ENCODE assay signal across 8 cellular contexts in the genomic region with DNA sequence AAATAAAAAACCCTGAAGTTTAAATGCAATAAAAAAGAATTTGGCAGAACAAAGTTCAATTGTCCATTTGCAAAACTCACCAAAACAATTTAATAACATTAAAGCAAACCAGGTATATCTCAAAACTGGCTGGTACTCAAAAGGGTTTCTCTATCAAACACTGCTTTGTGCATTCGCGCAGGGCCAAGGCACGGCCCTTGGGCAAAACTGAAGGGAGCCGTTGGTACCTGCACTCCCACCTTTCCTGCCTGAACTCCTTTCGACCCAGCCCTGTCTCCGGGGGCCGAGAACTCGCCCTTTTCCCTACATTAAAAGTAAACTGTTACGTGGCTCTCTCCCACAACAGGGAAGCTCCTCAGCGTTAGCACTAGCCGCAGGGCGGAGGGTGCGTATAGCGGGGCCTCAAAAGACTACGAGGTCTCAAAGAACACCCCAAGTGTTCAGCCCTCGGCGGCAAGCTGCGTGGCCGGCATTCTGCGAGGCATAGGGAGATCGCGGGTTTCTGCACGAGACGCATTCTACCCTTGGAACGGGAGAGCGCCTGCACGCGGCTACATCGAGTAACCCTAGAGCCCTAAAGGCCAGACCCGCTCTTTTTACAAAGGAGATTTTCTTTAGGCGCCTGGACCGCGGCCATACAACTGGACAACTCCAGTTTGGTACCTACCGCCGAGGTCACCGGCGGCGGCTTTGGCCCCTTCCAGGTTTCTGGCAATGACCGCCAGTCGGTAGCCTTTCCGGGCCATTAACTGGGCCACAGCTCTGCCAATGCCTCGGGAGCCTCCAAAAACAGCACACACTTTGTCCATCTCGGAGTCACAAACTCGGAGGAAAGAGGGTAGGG. TPM values are rescaled to one million over a fixed set of nuclear protein-coding genes. Genes with fewer than 3 reads are reported as not detected.
DNase-seq lines count a peak whose midpoint lies in the region; ATAC-seq and TF ChIP-seq lines count a peak whose summit lies in the region.

No MANE protein-coding gene starts in this region.

- H3K4me1 ChIP-seq in KMS-11 (ENCODE audit: low read depth, poor library complexity, severe bottlenecking) = peaks cover 25% of the 10 kb centered on the region

- TF ChIP-seq CTCF in KMS-11 (conservative IDR thresholded peaks at IDR 0.05; ENCODE audit: low read depth, low read length) = peak; percentile 59
- no peak for TF ChIP-seq CTCF in SU-DHL-6 (IDR thresholded peaks at IDR 0.05; ENCODE audit: insufficient read depth, low read length, poor library complexity, severe bottlenecking)

- H4K20me1 ChIP-seq in KMS-11 (ENCODE audit: insufficient read depth) (no peaks in the 10 kb centered on the region), SU-DHL-6 (ENCODE audit: low read depth, low read length) (no peaks in the 10 kb centered on the region)

- ATAC-seq in GM21619 (IDR thresholded peaks at IDR 0.05; ENCODE audit: unreplicated experiment) = peak; percentile 30

- H3K36me3 ChIP-seq in KMS-11 (ENCODE audit: insufficient read depth) = no peaks in the 10 kb centered on the region
- H3K36me3 ChIP-seq in SU-DHL-6 (ENCODE audit: low read length) = peaks cover 13% of the 10 kb centered on the region; the same call in 1 of the 2 replicates

- H3K4me3 ChIP-seq in KMS-11 (IDR thresholded peaks at IDR 0.05; ENCODE audit: insufficient read depth, low read depth, low read length) (no peak overlapping the region), SU-DHL-6 (ENCODE audit: insufficient read depth, low read length, poor library complexity, severe bottlenecking) (peak overlapping the region; percentile 90)

- H3K27ac ChIP-seq in KMS-11 (peak overlapping the region; percentile 90), SU-DHL-6 (ENCODE audit: low read depth, low read length) (peak overlapping the region; percentile 69), adipose tissue (ENCODE audit: low read depth, low read length) (peak overlapping the region; percentile 78)

- H3K9me3 ChIP-seq in SU-DHL-6 (ENCODE audit: insufficient read depth, low read length) = no peaks in the 10 kb centered on the region

- peaks cover 6% of the 10 kb centered on the region; the same call in 1 of the 2 replicates for H3F3A ChIP-seq in SU-DHL-6 (ENCODE audit: insufficient read depth)

- peaks cover 6% of the 10 kb centered on the region; the same call in 1 of the 2 replicates for H3K79me2 ChIP-seq in KMS-11 (ENCODE audit: insufficient read depth, low read depth)
- H3K79me2 ChIP-seq in SU-DHL-6 (ENCODE audit: insufficient read depth, low read length) = peaks cover 21% of the 10 kb centered on the region

- H3K9ac ChIP-seq in KMS-11 = peak overlapping the region; percentile 91
- peak overlapping the region; percentile 95 for H3K9ac ChIP-seq in SU-DHL-6 (ENCODE audit: low read length)

- 0 to 1% (median 0%) methylated on average over 44 of the region's 44 CpGs for WGBS in adipose tissue, 3 donors

- H3K4me2 ChIP-seq in KMS-11 (peak overlapping the region; percentile 89), SU-DHL-6 (ENCODE audit: low read depth, low read length, poor library complexity, severe bottlenecking) (peak overlapping the region; percentile 96)

- H2AFZ ChIP-seq in KMS-11 (ENCODE audit: low read depth) (peak overlapping the region; percentile 98), SU-DHL-6 (ENCODE audit: low read depth, low read length, severe bottlenecking) (peak overlapping the region; percentile 99)

- H3K27me3 ChIP-seq in KMS-11 (ENCODE audit: insufficient read depth, low read depth) (no peaks in the 10 kb centered on the region), SU-DHL-6 (ENCODE audit: low read length) (no peaks in the 10 kb centered on the region)

- peak; percentile 42 for DNase-seq in DMS53 treated with DMSO at 0.1 percent for 48 hours (lab: John Stamatoyannopoulos, UW; ENCODE audit: unreplicated experiment)
- peak; percentile 35 for DNase-seq in hepatic stellate cell (ENCODE audit: low spot score)
- peak; percentile 63 for DNase-seq in putamen (ENCODE audit: low spot score)
- DNase-seq in retina = no peak

- no peaks in the 10 kb centered on the region for H3K9me2 ChIP-seq in SU-DHL-6 (replicated peaks; ENCODE audit: insufficient read depth, low read length)

RNA-seq across cellular contexts. Expression of gene CBR4, which starts 0.6 kb away (rescaled TPM):
- 1 to 10 TPM; 4.6 to 8.5 (median 5.4) TPM for polyA plus RNA-seq in adipose tissue
